In genomic region chr18:70643812-70644211, GRCh38 we compare ENCODE assay signal across 28 cellular contexts.
"Had no signal": no experiment of that assay in that cellular context is flagged by ENCODE, and none has a peak within 500 bp of the region (broad histone marks: within the 10 kb centered on the region; RNA-seq: fewer than 3 reads in every experiment).

No MANE protein-coding gene starts in this region.

- H3K27ac ChIP-seq: KMS-11 had no signal

- H3K4me2 ChIP-seq: KMS-11 had no signal

- H3K36me3 ChIP-seq: MG63 had no signal

- H3K27me3 ChIP-seq: MG63 had no signal

- H3K4me3 ChIP-seq: MG63 had no signal

- H3K9me3 ChIP-seq: MG63 had no signal

- DNase-seq: Karpas-422, Kasumi-1, KG1, MG63, MV-4-11, NCI-H1092, NCI-H1092 treated with DMSO at 0.1 percent for 48 hours, NCI-H1105, NCI-H1105 treated with DMSO at 0.1 percent for 48 hours, NCI-H1436, NCI-H1436 treated with DMSO at 0.1 percent for 48 hours, NCI-H1694, NCI-H1694 treated with DMSO at 0.1 percent for 48 hours, NCI-H187, NCI-H187 treated with DMSO at 0.1 percent for 48 hours, NCI-H1930, NCI-H2029, NCI-H2029 treated with DMSO at 0.1 percent for 48 hours, NCI-H2081, NCI-H2081 treated with DMSO at 0.1 percent for 48 hours, NCI-H2107, NCI-H2171, NCI-H2171 treated with DMSO at 0.1 percent for 48 hours, NCI-H2227 treated with DMSO at 0.1 percent for 48 hours, NCI-H446, NCI-H446 treated with DMSO at 0.1 percent for 48 hours, NCI-H510A had no signal

- H3K9ac ChIP-seq: KMS-11 had no signal
